18 cellular contexts compared by ENCODE assay signal in genomic region chr12:79183946-79184345, GRCh38.
DNase-seq lines count a peak whose midpoint lies in the region; ATAC-seq and TF ChIP-seq lines count a peak whose summit lies in the region.
"Had no signal": no experiment of that assay in that cellular context is flagged by ENCODE, and none has a peak within 500 bp of the region (broad histone marks: within the 10 kb centered on the region; RNA-seq: fewer than 3 reads in every experiment).

No MANE protein-coding gene starts in this region.

- no peaks in the 10 kb centered on the region for H3K4me1 ChIP-seq in breast epithelium
- H3K4me1 ChIP-seq in gastroesophageal sphincter: no peaks in the 10 kb centered on the region
- H3K4me1 ChIP-seq in left lung: no peaks in the 10 kb centered on the region

- H3K4me3 ChIP-seq in breast epithelium: no peak overlapping the region
- H3K4me3 ChIP-seq in choroid plexus epithelial cell (ENCODE audit: low read depth, low read length): no peak overlapping the region
- no peak overlapping the region for H3K4me3 ChIP-seq in gastroesophageal sphincter
- no peak overlapping the region for H3K4me3 ChIP-seq in left lung
- H3K4me3 ChIP-seq: MG63 had no signal

- TF ChIP-seq POLR2A in breast epithelium (IDR thresholded peaks at IDR 0.05): no peak
- TF ChIP-seq POLR2A in gastroesophageal sphincter (IDR thresholded peaks at IDR 0.05): no peak

- no peaks in the 10 kb centered on the region for H3K4me1 Mint-ChIP-seq in MCF 10A (ENCODE audit: insufficient read depth, unreplicated experiment)
- no peaks in the 10 kb centered on the region for H3K4me1 Mint-ChIP-seq in stimulated activated naive B cell treated with anti-CD40 and anti-IgM and Interleukin-4, amounts not matched to agents 10 μg/mL and 1 μg/mL and 100 μg/mL, for 72 hours

- peak overlapping the region in 1 of 2 donors; percentile 32 for H3K27ac ChIP-seq in breast epithelium
- H3K27ac ChIP-seq in gastroesophageal sphincter: no peak overlapping the region
- peak overlapping the region in 1 of 2 donors; percentile 63 for H3K27ac ChIP-seq in left lung
- H3K27ac ChIP-seq: 22Rv1, KMS-11 had no signal

- CTCF ChIA-PET in MCF 10A (lab: Yijun Ruan, JAX): interaction anchor here (0.7 to 2.4 kb wide), 5 partner anchors 9 to 1335 kb away, joined by 3 to 13 read pairs (median 3); no protein-coding TSS in a partner anchor

- H3K36me3 Mint-ChIP-seq in MCF 10A (ENCODE audit: insufficient read depth, unreplicated experiment): no peaks in the 10 kb centered on the region
- no peaks in the 10 kb centered on the region for H3K36me3 Mint-ChIP-seq in stimulated activated naive B cell treated with anti-CD40 and anti-IgM and Interleukin-4, amounts not matched to agents 10 μg/mL and 1 μg/mL and 100 μg/mL, for 72 hours
- H3K36me3 Mint-ChIP-seq: CD8-positive, alpha-beta T cell had no signal

- WGBS in gastroesophageal sphincter (ENCODE audit: low coverage in 1 of 2), 2 donors: 61 to 74% methylated on average over 3 of the region's 3 CpGs

- TF ChIP-seq CTCF in MCF 10A (IDR thresholded peaks at IDR 0.05; ENCODE audit: unreplicated experiment) (no peak), breast epithelium (IDR thresholded peaks at IDR 0.05) (no peak), choroid plexus epithelial cell (conservative IDR thresholded peaks at IDR 0.05; ENCODE audit: low read depth, low read length) (no peak), gastroesophageal sphincter (IDR thresholded peaks at IDR 0.05) (no peak), left lung (IDR thresholded peaks at IDR 0.05) (no peak)

- H3K4me3 Mint-ChIP-seq in MCF 10A (ENCODE audit: unreplicated experiment): no peak overlapping the region
- no peak overlapping the region for H3K4me3 Mint-ChIP-seq in stimulated activated naive B cell treated with anti-CD40 and anti-IgM and Interleukin-4, amounts not matched to agents 10 μg/mL and 1 μg/mL and 100 μg/mL, for 72 hours
- H3K4me3 Mint-ChIP-seq: CD8-positive, alpha-beta T cell had no signal

- ATAC-seq in gastroesophageal sphincter: peak; percentile 16
- no peak for ATAC-seq in stimulated activated naive B cell treated with anti-CD40 and anti-IgM and Interleukin-4, amounts not matched to agents 10 μg/mL and 1 μg/mL and 100 μg/mL, for 72 hours (replicated peaks)
- ATAC-seq in left lung: no peak
- ATAC-seq: CD8-positive, alpha-beta T cell; HepG2 had no signal

- H3K27ac Mint-ChIP-seq in MCF 10A (ENCODE audit: low read depth, unreplicated experiment): peak overlapping the region; percentile 61
- H3K27ac Mint-ChIP-seq in stimulated activated naive B cell treated with anti-CD40 and anti-IgM and Interleukin-4, amounts not matched to agents 10 μg/mL and 1 μg/mL and 100 μg/mL, for 72 hours: peak overlapping the region; percentile 20
- H3K27ac Mint-ChIP-seq: CD8-positive, alpha-beta T cell had no signal

- H3K27me3 Mint-ChIP-seq in MCF 10A (ENCODE audit: insufficient read depth, unreplicated experiment): no peaks in the 10 kb centered on the region
- H3K27me3 Mint-ChIP-seq in stimulated activated naive B cell treated with anti-CD40 and anti-IgM and Interleukin-4, amounts not matched to agents 10 μg/mL and 1 μg/mL and 100 μg/mL, for 72 hours: no peaks in the 10 kb centered on the region

- H3K9me3 Mint-ChIP-seq in MCF 10A (ENCODE audit: unreplicated experiment): no peaks in the 10 kb centered on the region
- H3K9me3 Mint-ChIP-seq in stimulated activated naive B cell treated with anti-CD40 and anti-IgM and Interleukin-4, amounts not matched to agents 10 μg/mL and 1 μg/mL and 100 μg/mL, for 72 hours: no peaks in the 10 kb centered on the region

- intact Hi-C loops in MCF 10A (cut with micrococcal nuclease) (no loop called here), breast epithelium (cut with DNase I; ENCODE audit: low total_unique reads) (no loop called here), left lung (cut with DNase I) (no loop called here)

- H3K27me3 ChIP-seq in breast epithelium (no peaks in the 10 kb centered on the region), gastroesophageal sphincter (no peaks in the 10 kb centered on the region), left lung (no peaks in the 10 kb centered on the region)
- H3K27me3 ChIP-seq: MG63 had no signal

- no peak for TF ChIP-seq EP300 in gastroesophageal sphincter (IDR thresholded peaks at IDR 0.05)

- H3K36me3 ChIP-seq in breast epithelium (no peaks in the 10 kb centered on the region), gastroesophageal sphincter (no peaks in the 10 kb centered on the region), left lung (no peaks in the 10 kb centered on the region)
- H3K36me3 ChIP-seq: MG63 had no signal

- BruUV-seq in MCF 10A (replicated peaks; lab: Mats Ljungman, UMichigan): no TSS peak

- H3K9me3 ChIP-seq in breast epithelium: no peaks in the 10 kb centered on the region
- H3K9me3 ChIP-seq in gastroesophageal sphincter: no peaks in the 10 kb centered on the region
- H3K9me3 ChIP-seq in left lung: no peaks in the 10 kb centered on the region
- H3K9me3 ChIP-seq: MG63 had no signal

- POLR2A ChIA-PET in MCF 10A (lab: Yijun Ruan, JAX): interaction anchor here (0.7 kb wide), 1 partner anchor 29 kb away, joined by 3 read pairs; no protein-coding TSS in a partner anchor

- DNase-seq in MCF 10A (ENCODE audit: unreplicated experiment): no peak
- no peak for DNase-seq in breast epithelium (ENCODE audit: low spot score in 2 of 2)
- DNase-seq in choroid plexus epithelial cell (ENCODE audit: low read depth): peak; percentile 35
- DNase-seq in stimulated activated naive B cell treated with anti-CD40 and anti-IgM and Interleukin-4, amounts not matched to agents 10 μg/mL and 1 μg/mL and 100 μg/mL, for 72 hours: no peak
- no peak for DNase-seq in activated CD4-positive, alpha-beta T cell treated with anti-CD3 and anti-CD28 coated beads for 1 hour
- no peak for DNase-seq in left lung
- no peak for DNase-seq in NCI-H2107 (lab: John Stamatoyannopoulos, UW)
- DNase-seq: CD8-positive, alpha-beta T cell; MG63; NCI-H1105; NCI-H1694 treated with DMSO at 0.1 percent for 48 hours; NCI-H526 treated with DMSO at 0.1 percent for 48 hours; OCI-M1; RPMI8226 had no signal
